ENCODE assay signal across 20 cellular contexts in genomic region chr9:115461284-115461683, GRCh38.
DNase-seq lines count a peak whose midpoint lies in the region; ATAC-seq and TF ChIP-seq lines count a peak whose summit lies in the region.
"Had no signal": no experiment of that assay in that cellular context is flagged by ENCODE, and none has a peak within 500 bp of the region (broad histone marks: within the 10 kb centered on the region; RNA-seq: fewer than 3 reads in every experiment).

No MANE protein-coding gene starts in this region.

- ATAC-seq in HG02870 (IDR thresholded peaks at IDR 0.05; ENCODE audit: unreplicated experiment) (no peak), HG03135 (IDR thresholded peaks at IDR 0.05; ENCODE audit: unreplicated experiment) (no peak)

- H3K4me2 ChIP-seq in osteoblast (ENCODE audit: insufficient read depth, low read length), result no peak overlapping the region
- H3K4me2 ChIP-seq: BLaER1 treated with 17β-estradiol and CSF1 and Interleukin-3, amounts not matched to agents 10 nM and 100 nM had no signal

- no peak overlapping the region for H3K4me3 ChIP-seq in osteoblast (ENCODE audit: insufficient read depth, low read length)
- H3K4me3 ChIP-seq in tibial artery, result no peak overlapping the region
- H3K4me3 ChIP-seq: BLaER1 treated with 17β-estradiol and CSF1 and Interleukin-3, amounts not matched to agents 10 nM and 100 nM; MG63; SJCRH30 had no signal

- H3K4me1 ChIP-seq in osteoblast (ENCODE audit: insufficient read depth, low read length) (no peaks in the 10 kb centered on the region), tibial artery (peaks cover 0 to 64% (median 14%) of the 10 kb centered on the region in 4 donors)
- H3K4me1 ChIP-seq: BLaER1 treated with 17β-estradiol and CSF1 and Interleukin-3, amounts not matched to agents 10 nM and 100 nM; SJCRH30 had no signal

- H2AFZ ChIP-seq in osteoblast (ENCODE audit: low read length), result no peak overlapping the region

- H3K36me3 ChIP-seq in osteoblast (ENCODE audit: insufficient read depth, low read length), result no peaks in the 10 kb centered on the region
- H3K36me3 ChIP-seq in tibial artery, result no peaks in the 10 kb centered on the region
- H3K36me3 ChIP-seq: BLaER1 treated with 17β-estradiol and CSF1 and Interleukin-3, amounts not matched to agents 10 nM and 100 nM; MG63; SJCRH30 had no signal

- TF ChIP-seq CTCF in osteoblast (IDR thresholded peaks at IDR 0.05; ENCODE audit: extremely low read depth, low read depth, low read length), result no peak
- TF ChIP-seq CTCF in tibial artery (IDR thresholded peaks at IDR 0.05), result no peak

- H3K27ac ChIP-seq in osteoblast (ENCODE audit: low read depth, low read length) (no peak overlapping the region), tibial artery (peak overlapping the region; percentile 69 to 77)
- H3K27ac ChIP-seq: BLaER1 treated with 17β-estradiol and CSF1 and Interleukin-3, amounts not matched to agents 10 nM and 100 nM; SJCRH30 had no signal

- H3K79me2 ChIP-seq in osteoblast (ENCODE audit: insufficient read depth, low read length), result no peaks in the 10 kb centered on the region

- H4K20me1 ChIP-seq in osteoblast (ENCODE audit: insufficient read depth, low read length), result no peaks in the 10 kb centered on the region
- H4K20me1 ChIP-seq: BLaER1 treated with 17β-estradiol and CSF1 and Interleukin-3, amounts not matched to agents 10 nM and 100 nM had no signal

- H3K27me3 ChIP-seq in osteoblast (ENCODE audit: insufficient read depth, low read length) (no peaks in the 10 kb centered on the region), tibial artery (no peaks in the 10 kb centered on the region)
- H3K27me3 ChIP-seq: BLaER1 treated with 17β-estradiol and CSF1 and Interleukin-3, amounts not matched to agents 10 nM and 100 nM; MG63; SJCRH30 had no signal

- H3K9me3 ChIP-seq in osteoblast (ENCODE audit: low read depth, low read length), result no peaks in the 10 kb centered on the region
- H3K9me3 ChIP-seq in tibial artery, result no peaks in the 10 kb centered on the region
- H3K9me3 ChIP-seq: BLaER1 treated with 17β-estradiol and CSF1 and Interleukin-3, amounts not matched to agents 10 nM and 100 nM; MG63; SJCRH30 had no signal

- DNase-seq in amniotic epithelial cell (ENCODE audit: low read depth) (peak; percentile 4), fibroblast of peridontal ligament (ENCODE audit: extremely low read depth) (peak; percentile 62), osteoblast (ENCODE audit: insufficient read length, low spot score, missing footprints) (peak; percentile 32), tibial artery (peak in 1 of 2 donors; percentile 31), SIG-M5 (lab: John Stamatoyannopoulos, UW) (no peak)
- DNase-seq: CD8-positive, alpha-beta memory T cell; DMS79; H9; Kasumi-1; MG63; NCI-H1048; NCI-H1436; NCI-H1930; NCI-H226; NCI-H524; NCI-H82; SJCRH30 had no signal

- intact Hi-C loops in tibial artery (cut with DNase I; ENCODE audit: low total_unique reads), result no loop called here
